In the genomic region with DNA sequence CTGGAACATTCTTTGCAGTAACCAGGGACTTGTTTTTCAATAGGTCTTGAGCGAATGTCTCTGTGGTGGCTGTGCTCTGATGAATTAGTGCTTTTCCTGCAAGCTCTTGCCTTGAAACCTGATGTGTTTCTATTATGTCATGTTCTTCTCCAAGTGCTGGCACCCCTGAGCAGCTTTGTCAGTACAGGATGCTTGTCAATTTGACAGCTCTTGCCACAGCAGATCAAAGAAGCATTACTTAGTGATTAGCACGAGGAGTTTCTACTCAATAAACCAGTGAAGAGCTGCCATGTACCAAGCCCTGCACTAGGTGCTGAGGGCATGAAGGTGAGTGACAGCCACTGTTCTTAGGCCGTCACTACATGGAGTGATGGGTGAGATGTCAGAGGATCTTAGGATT, we compare ENCODE assay signal across 26 cellular contexts.
"Had no signal": no experiment of that assay in that cellular context is flagged by ENCODE, and none has a peak within 500 bp of the region (broad histone marks: within the 10 kb centered on the region; RNA-seq: fewer than 3 reads in every experiment).

No MANE protein-coding gene starts in this region.

- FAIRE-seq: colon, endometrium, endothelial cell of umbilical vein, frontal cortex had no signal

- H3K27ac ChIP-seq: colonic mucosa, coronary artery, dorsolateral prefrontal cortex, epithelial cell of prostate, esophagus muscularis mucosa, esophagus squamous epithelium, foreskin keratinocyte, gastrocnemius medialis, gastroesophageal sphincter, heart left ventricle, heart right ventricle had no signal

- H3K27me3 ChIP-seq: colonic mucosa, esophagus muscularis mucosa, foreskin keratinocyte, gastrocnemius medialis, gastroesophageal sphincter had no signal

- H3K4me1 ChIP-seq: colonic mucosa, esophagus muscularis mucosa, esophagus squamous epithelium, foreskin keratinocyte, gastrocnemius medialis, gastroesophageal sphincter, heart left ventricle, heart right ventricle had no signal

- DNase-seq: colonic mucosa; cortex of kidney; dermis blood vessel endothelial cell; dorsolateral prefrontal cortex; effector CD4-positive, alpha-beta T cell; effector CD8-positive, alpha-beta T cell; effector memory CD4-positive, alpha-beta T cell; effector memory CD8-positive, alpha-beta T cell; endodermal cell; erythroblast; esophagus squamous epithelium; foreskin fibroblast; foreskin keratinocyte; foreskin melanocyte; gastrocnemius medialis; glutamatergic neuron; heart left ventricle; heart right ventricle had no signal

- H3K36me3 ChIP-seq: colonic mucosa, esophagus muscularis mucosa, esophagus squamous epithelium, gastrocnemius medialis, gastroesophageal sphincter, heart left ventricle, heart right ventricle had no signal

- H3K9me3 ChIP-seq: colonic mucosa, esophagus muscularis mucosa, esophagus squamous epithelium, gastrocnemius medialis, gastroesophageal sphincter had no signal

- H3K4me3 ChIP-seq: colonic mucosa, coronary artery, dorsolateral prefrontal cortex, esophagus muscularis mucosa, esophagus squamous epithelium, gastrocnemius medialis, gastroesophageal sphincter, heart left ventricle, heart right ventricle had no signal
